9 cellular contexts compared by ENCODE assay signal in the genomic region with DNA sequence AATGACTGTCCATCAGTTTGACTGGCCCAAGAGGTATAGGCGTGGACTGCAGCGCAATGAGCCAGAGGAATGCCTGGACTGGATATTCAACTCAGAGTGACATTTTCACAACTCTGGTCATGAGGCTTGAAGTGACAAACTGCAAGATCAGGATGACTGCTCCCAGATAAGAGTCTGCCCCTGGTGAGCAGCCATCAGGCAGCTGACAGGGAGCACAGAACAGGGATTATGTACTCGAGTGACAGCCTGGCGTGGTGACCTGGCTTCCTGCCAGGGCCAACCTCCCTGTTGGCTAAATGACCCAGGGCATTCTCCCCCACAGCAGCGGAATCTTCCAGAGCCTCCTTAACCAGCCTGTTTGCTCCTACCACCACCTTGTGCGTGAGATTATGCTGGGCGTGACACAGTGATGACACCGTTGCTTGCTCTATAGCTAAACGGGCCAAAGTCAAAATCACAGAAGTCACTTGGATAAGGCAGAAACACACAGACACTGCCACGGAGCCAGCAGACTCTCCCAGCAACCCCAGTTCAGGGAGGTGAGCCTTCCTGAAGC.
DNase-seq lines count a peak whose midpoint lies in the region; ATAC-seq and TF ChIP-seq lines count a peak whose summit lies in the region.
"Had no signal": no experiment of that assay in that cellular context is flagged by ENCODE, and none has a peak within 500 bp of the region (broad histone marks: within the 10 kb centered on the region; RNA-seq: fewer than 3 reads in every experiment).

No MANE protein-coding gene starts in this region.

- intact Hi-C loops in head of caudate nucleus (cut with DNase I): no loop called here
- intact Hi-C loops in activated CD4-positive, alpha-beta T cell treated with anti-CD3 and anti-CD28 coated beads for 36 hours (cut with DNase I, micrococcal nuclease): no loop called here

- no peak overlapping the region for H3K4me3 ChIP-seq in GM23338
- H3K4me3 ChIP-seq in MM.1S (ENCODE audit: low read length): no peak overlapping the region
- H3K4me3 ChIP-seq: SK-N-MC had no signal

- H3F3A ChIP-seq in GM23338 (replicated peaks; ENCODE audit: low read depth) (0 out of 2 replicates have a peak, but pooled peaks cover 7% of the 10 kb centered on the region), MM.1S (ENCODE audit: insufficient read depth, low read length) (no peaks in the 10 kb centered on the region)

- H3K9me3 ChIP-seq in MM.1S (replicated peaks; ENCODE audit: insufficient read depth, low read length): no peaks in the 10 kb centered on the region

- H3K27me3 ChIP-seq in GM23338 (ENCODE audit: insufficient read depth) (no peaks in the 10 kb centered on the region), MM.1S (replicated peaks; ENCODE audit: insufficient read depth, low read length) (no peaks in the 10 kb centered on the region)

- H3K9me2 ChIP-seq in GM23338 (ENCODE audit: insufficient read depth) (no peaks in the 10 kb centered on the region), MM.1S (replicated peaks; ENCODE audit: insufficient read depth, low read length) (no peaks in the 10 kb centered on the region)

- DNase-seq in GM23338 (ENCODE audit: low spot score): no peak
- DNase-seq in NCI-H69 (lab: John Stamatoyannopoulos, UW): peak; percentile 73
- peak in 40 of 42 donors; percentile 4 to 80 (median 46) for DNase-seq in head of caudate nucleus
- DNase-seq in progenitor cell of endocrine pancreas (ENCODE audit: low spot score, unreplicated experiment): no peak
- DNase-seq in activated T-cell treated with anti-CD3 and anti-CD28 coated beads, Interleukin-2, amount 50 U/mL, for 4 hours: no peak
- no peak for DNase-seq in foreskin melanocyte
- DNase-seq in activated CD4-positive, alpha-beta T cell treated with anti-CD3 and anti-CD28 coated beads for 36 hours: no peak
- no peak for DNase-seq in MM.1S

- no peak overlapping the region for H3K9ac ChIP-seq in MM.1S (ENCODE audit: low read length)

- H3K27ac ChIP-seq in GM23338 (ENCODE audit: low read depth) (no peak overlapping the region), MM.1S (ENCODE audit: low read length) (no peak overlapping the region)
- H3K27ac ChIP-seq: SK-N-MC had no signal

- H3K36me3 ChIP-seq in GM23338 (ENCODE audit: insufficient read depth): no peaks in the 10 kb centered on the region
- no peaks in the 10 kb centered on the region for H3K36me3 ChIP-seq in MM.1S (replicated peaks; ENCODE audit: insufficient read depth, low read length)

- TF ChIP-seq CTCF in GM23338 (conservative IDR thresholded peaks at IDR 0.05; ENCODE audit: low read depth in 2 of 2) (no peak), progenitor cell of endocrine pancreas (IDR thresholded peaks at IDR 0.05; ENCODE audit: unreplicated experiment) (no peak), MM.1S (IDR thresholded peaks at IDR 0.05; ENCODE audit: low read length) (no peak)

- H3K79me2 ChIP-seq in GM23338 (replicated peaks; ENCODE audit: insufficient read depth): 0 out of 2 replicates have a peak, but pooled peaks cover 4% of the 10 kb centered on the region
- H3K79me2 ChIP-seq in MM.1S (ENCODE audit: low read length): no peaks in the 10 kb centered on the region

- H4K20me1 ChIP-seq in GM23338 (replicated peaks; ENCODE audit: insufficient read depth) (no peaks in the 10 kb centered on the region), MM.1S (ENCODE audit: insufficient read depth, low read length) (no peaks in the 10 kb centered on the region)

- peak overlapping the region; percentile 24 for H3K27ac Mint-ChIP-seq in GM23338
- peak overlapping the region; percentile 71 for H3K27ac Mint-ChIP-seq in progenitor cell of endocrine pancreas
- no peak overlapping the region for H3K27ac Mint-ChIP-seq in activated CD4-positive, alpha-beta T cell treated with anti-CD3 and anti-CD28 coated beads for 36 hours

- H3K4me1 ChIP-seq in GM23338 (ENCODE audit: insufficient read depth): peaks cover 22% of the 10 kb centered on the region
- no peaks in the 10 kb centered on the region for H3K4me1 ChIP-seq in MM.1S (ENCODE audit: low read length)

- no peak overlapping the region for H3K4me2 ChIP-seq in GM23338
- no peak overlapping the region for H3K4me2 ChIP-seq in MM.1S (ENCODE audit: low read depth, low read length)

- CTCF ChIA-PET in activated CD4-positive, alpha-beta T cell treated with anti-CD3 and anti-CD28 coated beads for 36 hours (lab: Charles Lee): interaction anchor here (0.7 kb wide), 2 partner anchors 93 to 1219 kb away, joined by 3 to 4 read pairs; no protein-coding TSS in a partner anchor

- no peaks in the 10 kb centered on the region for H3K36me3 Mint-ChIP-seq in GM23338 (ENCODE audit: low read depth)
- no peaks in the 10 kb centered on the region for H3K36me3 Mint-ChIP-seq in progenitor cell of endocrine pancreas (ENCODE audit: insufficient read depth)
- no peaks in the 10 kb centered on the region for H3K36me3 Mint-ChIP-seq in activated T-cell treated with anti-CD3 and anti-CD28 coated beads, Interleukin-2, amount 50 U/mL, for 4 hours (ENCODE audit: insufficient read depth)
- no peaks in the 10 kb centered on the region for H3K36me3 Mint-ChIP-seq in activated CD4-positive, alpha-beta T cell treated with anti-CD3 and anti-CD28 coated beads for 36 hours (ENCODE audit: low read depth)

- H2AFZ ChIP-seq in GM23338 (no peak overlapping the region), MM.1S (ENCODE audit: low read length) (no peak overlapping the region)

- no peak overlapping the region for H3K4me3 Mint-ChIP-seq in GM23338
- H3K4me3 Mint-ChIP-seq in progenitor cell of endocrine pancreas (ENCODE audit: low read depth): no peak overlapping the region
- no peak overlapping the region for H3K4me3 Mint-ChIP-seq in activated T-cell treated with anti-CD3 and anti-CD28 coated beads, Interleukin-2, amount 50 U/mL, for 4 hours
- no peak overlapping the region for H3K4me3 Mint-ChIP-seq in activated CD4-positive, alpha-beta T cell treated with anti-CD3 and anti-CD28 coated beads for 36 hours

- H3K9me3 Mint-ChIP-seq in GM23338 (no peaks in the 10 kb centered on the region), progenitor cell of endocrine pancreas (ENCODE audit: low read depth) (no peaks in the 10 kb centered on the region)
- H3K9me3 Mint-ChIP-seq in activated T-cell treated with anti-CD3 and anti-CD28 coated beads, Interleukin-2, amount 50 U/mL, for 4 hours: no peaks in the 10 kb centered on the region
- H3K9me3 Mint-ChIP-seq in activated CD4-positive, alpha-beta T cell treated with anti-CD3 and anti-CD28 coated beads for 36 hours (ENCODE audit: low read depth): peaks cover 2% of the 10 kb centered on the region

- POLR2A ChIA-PET in activated CD4-positive, alpha-beta T cell treated with anti-CD3 and anti-CD28 coated beads for 36 hours (lab: Charles Lee): no interaction called here

- H3K4me1 Mint-ChIP-seq in GM23338 (peaks cover 37% of the 10 kb centered on the region), progenitor cell of endocrine pancreas (ENCODE audit: low read depth) (peaks cover 7% of the 10 kb centered on the region)
- H3K4me1 Mint-ChIP-seq in activated T-cell treated with anti-CD3 and anti-CD28 coated beads, Interleukin-2, amount 50 U/mL, for 4 hours (ENCODE audit: low read depth): peaks cover 12% of the 10 kb centered on the region
- peaks cover 20% of the 10 kb centered on the region for H3K4me1 Mint-ChIP-seq in activated CD4-positive, alpha-beta T cell treated with anti-CD3 and anti-CD28 coated beads for 36 hours

- peaks cover 18% of the 10 kb centered on the region for H3K27me3 Mint-ChIP-seq in GM23338 (ENCODE audit: insufficient read depth, low read depth, poor library complexity)
- no peaks in the 10 kb centered on the region for H3K27me3 Mint-ChIP-seq in progenitor cell of endocrine pancreas
- H3K27me3 Mint-ChIP-seq in activated T-cell treated with anti-CD3 and anti-CD28 coated beads, Interleukin-2, amount 50 U/mL, for 4 hours (ENCODE audit: low read depth): no peaks in the 10 kb centered on the region
- no peaks in the 10 kb centered on the region for H3K27me3 Mint-ChIP-seq in activated CD4-positive, alpha-beta T cell treated with anti-CD3 and anti-CD28 coated beads for 36 hours

- ATAC-seq in GM23338: no peak
- no peak for ATAC-seq in activated T-cell treated with anti-CD3 and anti-CD28 coated beads, Interleukin-2, amount 50 U/mL, for 4 hours
- ATAC-seq in activated CD4-positive, alpha-beta T cell treated with anti-CD3 and anti-CD28 coated beads for 36 hours: no peak

TF ChIP-seq in GM23338, 12 proteins besides CTCF, POLR2A, EP300 and RAD21:
- TF ChIP-seq STAT1 (IDR thresholded peaks at IDR 0.05; ENCODE audit: unreplicated experiment): no peak
- no peak for TF ChIP-seq NANOG (IDR thresholded peaks at IDR 0.05; ENCODE audit: borderline replicate concordance)

Comparison
In these comparisons a context has a peak if more than half of its experiments do, and no peak if none do; other contexts are left out.
1. DNase-seq: peak in NCI-H69 (single experiment) and head of caudate nucleus (40 of 42); none in GM23338 (single experiment), progenitor cell of endocrine pancreas (single experiment), activated T-cell treated with anti-CD3 and anti-CD28 coated beads, Interleukin-2, amount 50 U/mL, for 4 hours (single experiment), foreskin melanocyte (single experiment), activated CD4-positive, alpha-beta T cell treated with anti-CD3 and anti-CD28 coated beads for 36 hours (single experiment) and MM.1S (single experiment).